Comparison of ENCODE assay signal across 12 cellular contexts in genomic region chr4:165288226-165288625, GRCh38. TPM values are rescaled to one million over a fixed set of nuclear protein-coding genes. Genes with fewer than 3 reads are reported as not detected.
DNase-seq lines count a peak whose midpoint lies in the region; ATAC-seq lines count a peak whose summit lies in the region.
"Had no signal": no experiment of that assay in that cellular context is flagged by ENCODE, and none has a peak within 500 bp of the region (broad histone marks: within the 10 kb centered on the region; RNA-seq: fewer than 3 reads in every experiment).

No MANE protein-coding gene starts in this region.

- H3K4me1 Mint-ChIP-seq in activated T-helper 2 cell treated with anti-CD3 and anti-CD28 coated beads, Interferon-gamma antibody, Interleukin-2, Interleukin-4, amounts not matched to agents 10 μg/mL and 5 μg/mL and 100 μg/mL, durations not matched to agents 14 hours and 24 hours and 36 hours (ENCODE audit: low read depth) = peaks cover 40% of the 10 kb centered on the region

- ATAC-seq in GM18498 (IDR thresholded peaks at IDR 0.05; ENCODE audit: unreplicated experiment) = peak; percentile 55
- peak; percentile 60 for ATAC-seq in GM19463 (IDR thresholded peaks at IDR 0.05; ENCODE audit: unreplicated experiment)
- peak; percentile 67 for ATAC-seq in HG02981 (IDR thresholded peaks at IDR 0.05; ENCODE audit: unreplicated experiment)
- ATAC-seq in HG02610 (IDR thresholded peaks at IDR 0.05; ENCODE audit: unreplicated experiment) = no peak
- ATAC-seq: activated CD8-positive, alpha-beta T cell treated with anti-CD3 and anti-CD28 coated beads for 36 hours had no signal

- no peaks in the 10 kb centered on the region for H3K27me3 Mint-ChIP-seq in activated T-helper 2 cell treated with anti-CD3 and anti-CD28 coated beads, Interferon-gamma antibody, Interleukin-2, Interleukin-4, amounts not matched to agents 10 μg/mL and 5 μg/mL and 100 μg/mL, durations not matched to agents 14 hours and 24 hours and 36 hours (ENCODE audit: low read depth)
- H3K27me3 Mint-ChIP-seq: activated CD8-positive, alpha-beta T cell treated with anti-CD3 and anti-CD28 coated beads for 36 hours; memory B cell had no signal

- intact Hi-C loops in activated T-helper 2 cell treated with anti-CD3 and anti-CD28 coated beads, Interferon-gamma antibody, Interleukin-2, Interleukin-4, amounts not matched to agents 10 μg/mL and 5 μg/mL and 100 μg/mL, durations not matched to agents 14 hours and 24 hours and 36 hours (cut with micrococcal nuclease) = loop anchor here (5.0 kb wide), 1 partner anchor 39 kb away; the partner anchor contains the start of gene MSMO1

- DNase-seq in activated T-helper 2 cell treated with anti-CD3 and anti-CD28 coated beads, Interferon-gamma antibody, Interleukin-2, Interleukin-4, amounts not matched to agents 10 μg/mL and 5 μg/mL and 100 μg/mL, durations not matched to agents 14 hours and 24 hours and 36 hours (ENCODE audit: low spot score) = no peak
- no peak for DNase-seq in foreskin melanocyte
- no peak for DNase-seq in RPMI8226
- no peak for DNase-seq in DMS 273 treated with DMSO at 0.1 percent for 48 hours (lab: John Stamatoyannopoulos, UW)
- DNase-seq: activated CD8-positive, alpha-beta T cell treated with anti-CD3 and anti-CD28 coated beads for 36 hours; hypothalamus; NCI-H510A treated with DMSO at 0.1 percent for 48 hours had no signal

- no peak overlapping the region for H3K4me3 Mint-ChIP-seq in activated T-helper 2 cell treated with anti-CD3 and anti-CD28 coated beads, Interferon-gamma antibody, Interleukin-2, Interleukin-4, amounts not matched to agents 10 μg/mL and 5 μg/mL and 100 μg/mL, durations not matched to agents 14 hours and 24 hours and 36 hours (ENCODE audit: low read depth)
- H3K4me3 Mint-ChIP-seq: activated CD8-positive, alpha-beta T cell treated with anti-CD3 and anti-CD28 coated beads for 36 hours; memory B cell had no signal

- H3K9me3 Mint-ChIP-seq in activated T-helper 2 cell treated with anti-CD3 and anti-CD28 coated beads, Interferon-gamma antibody, Interleukin-2, Interleukin-4, amounts not matched to agents 10 μg/mL and 5 μg/mL and 100 μg/mL, durations not matched to agents 14 hours and 24 hours and 36 hours = peaks cover 10% of the 10 kb centered on the region

- peak overlapping the region; percentile 49 for H3K27ac Mint-ChIP-seq in activated T-helper 2 cell treated with anti-CD3 and anti-CD28 coated beads, Interferon-gamma antibody, Interleukin-2, Interleukin-4, amounts not matched to agents 10 μg/mL and 5 μg/mL and 100 μg/mL, durations not matched to agents 14 hours and 24 hours and 36 hours
- H3K27ac Mint-ChIP-seq: memory B cell had no signal

- peaks cover 45% of the 10 kb centered on the region for H3K36me3 Mint-ChIP-seq in activated T-helper 2 cell treated with anti-CD3 and anti-CD28 coated beads, Interferon-gamma antibody, Interleukin-2, Interleukin-4, amounts not matched to agents 10 μg/mL and 5 μg/mL and 100 μg/mL, durations not matched to agents 14 hours and 24 hours and 36 hours (ENCODE audit: low read depth)

RNA-seq across cellular contexts. Expression of gene MSMO1, which starts 39.2 kb away (rescaled TPM):
- 105 and 110 TPM in 2 replicates for total RNA-seq in activated T-helper 2 cell treated with anti-CD3 and anti-CD28 coated beads, Interferon-gamma antibody, Interleukin-2, Interleukin-4, amounts not matched to agents 10 μg/mL and 5 μg/mL and 100 μg/mL, durations not matched to agents 14 hours and 24 hours and 36 hours
